9 cellular contexts compared by ENCODE assay signal in the genomic region with DNA sequence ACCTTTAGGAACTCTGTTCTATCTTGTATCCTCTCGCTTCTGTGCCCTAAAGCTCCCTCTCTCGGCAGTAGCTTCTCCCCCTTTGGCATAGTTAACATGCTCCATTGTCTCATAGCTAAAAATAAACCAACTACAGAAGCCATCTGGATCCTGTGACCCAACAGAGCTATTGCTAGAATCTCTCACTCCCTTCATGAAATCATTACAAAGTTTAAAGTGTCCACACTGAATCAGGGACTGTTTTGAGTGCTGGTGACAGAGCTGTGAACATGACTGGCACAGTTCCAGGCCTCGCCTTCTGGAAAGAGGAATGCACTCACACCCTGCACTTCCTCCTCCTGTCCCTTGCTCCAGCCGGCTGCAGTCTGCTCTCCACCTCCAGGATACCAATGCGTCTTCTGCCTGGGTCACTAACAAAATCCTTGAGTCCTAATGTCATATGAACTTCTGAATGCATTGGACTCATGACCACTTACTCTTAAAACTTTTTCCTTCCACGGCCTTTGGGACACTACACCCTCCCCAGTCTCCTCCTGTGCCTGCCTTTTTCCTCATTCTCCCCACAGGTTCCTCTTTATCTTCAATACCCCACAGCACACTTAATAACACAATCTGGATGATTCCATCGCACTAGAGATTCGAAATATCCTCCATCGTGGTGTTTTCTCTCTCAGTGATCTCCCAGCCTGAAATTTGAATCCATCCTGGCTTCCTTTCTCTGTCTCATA. TPM values are rescaled to one million over a fixed set of nuclear protein-coding genes. Genes with fewer than 3 reads are reported as not detected.
DNase-seq lines count a peak whose midpoint lies in the region; ATAC-seq and TF ChIP-seq lines count a peak whose summit lies in the region.
"Had no signal": no experiment of that assay in that cellular context is flagged by ENCODE, and none has a peak within 500 bp of the region (broad histone marks: within the 10 kb centered on the region; RNA-seq: fewer than 3 reads in every experiment).

No MANE protein-coding gene starts in this region.

- H3K4me3 Mint-ChIP-seq in activated T-helper 17 cell treated with anti-CD3 and anti-CD28 coated beads, Interleukin-2, amount 50 U/mL, for 72 hours: no peak overlapping the region
- H3K4me3 Mint-ChIP-seq in osteocyte (ENCODE audit: unreplicated experiment): no peak overlapping the region
- H3K4me3 Mint-ChIP-seq: T-cell had no signal

- H3K4me1 Mint-ChIP-seq in activated T-helper 17 cell treated with anti-CD3 and anti-CD28 coated beads, Interleukin-2, amount 50 U/mL, for 72 hours: no peaks in the 10 kb centered on the region
- H3K4me1 Mint-ChIP-seq in osteocyte (ENCODE audit: unreplicated experiment): no peaks in the 10 kb centered on the region

- H3K9me3 Mint-ChIP-seq in activated T-helper 17 cell treated with anti-CD3 and anti-CD28 coated beads, Interleukin-2, amount 50 U/mL, for 72 hours: no peaks in the 10 kb centered on the region
- H3K9me3 Mint-ChIP-seq in osteocyte (ENCODE audit: unreplicated experiment): no peaks in the 10 kb centered on the region
- H3K9me3 Mint-ChIP-seq: T-cell had no signal

- H3K27me3 Mint-ChIP-seq in activated T-helper 17 cell treated with anti-CD3 and anti-CD28 coated beads, Interleukin-2, amount 50 U/mL, for 72 hours: peaks cover 3% of the 10 kb centered on the region
- no peaks in the 10 kb centered on the region for H3K27me3 Mint-ChIP-seq in osteocyte (ENCODE audit: unreplicated experiment)

- no peak for TF ChIP-seq CTCF in fibroblast of pulmonary artery (IDR thresholded peaks at IDR 0.05; ENCODE audit: low read length, missing control alignments)
- TF ChIP-seq CTCF in osteocyte (IDR thresholded peaks at IDR 0.05): no peak

- no peak for ATAC-seq in activated T-helper 17 cell treated with anti-CD3 and anti-CD28 coated beads, Interleukin-2, amount 50 U/mL, for 72 hours (replicated peaks)
- ATAC-seq: T-cell had no signal

- DNase-seq in DMS53 treated with DMSO at 0.1 percent for 48 hours (lab: John Stamatoyannopoulos, UW; ENCODE audit: unreplicated experiment) (peak; percentile 81), NCI-H69 (lab: John Stamatoyannopoulos, UW) (peak; percentile 28), fibroblast of pulmonary artery (ENCODE audit: low read depth) (peak; percentile 17), pons (ENCODE audit: low spot score) (peak; percentile 82), NCI-H1436 (lab: John Stamatoyannopoulos, UW) (no peak), osteocyte (ENCODE audit: extremely low spot score, unreplicated experiment) (no peak)
- no peak for DNase-seq in stimulated activated CD4-positive, alpha-beta T cell treated with anti-CD3 and anti-CD28 coated beads, Interleukin-12 subunit alpha, Interleukin-12 subunit beta, amount 100 ng/mL, for 4 hours

- no peaks in the 10 kb centered on the region for H3K36me3 Mint-ChIP-seq in activated T-helper 17 cell treated with anti-CD3 and anti-CD28 coated beads, Interleukin-2, amount 50 U/mL, for 72 hours (ENCODE audit: low read depth)
- H3K36me3 Mint-ChIP-seq in osteocyte (ENCODE audit: unreplicated experiment): no peaks in the 10 kb centered on the region
- H3K36me3 Mint-ChIP-seq: T-cell had no signal

- H3K4me3 ChIP-seq in fibroblast of pulmonary artery (replicated peaks; ENCODE audit: low read depth, low read length): no peak overlapping the region

- H3K27ac Mint-ChIP-seq in activated T-helper 17 cell treated with anti-CD3 and anti-CD28 coated beads, Interleukin-2, amount 50 U/mL, for 72 hours: no peak overlapping the region
- H3K27ac Mint-ChIP-seq in osteocyte (ENCODE audit: unreplicated experiment): no peak overlapping the region
- H3K27ac Mint-ChIP-seq: T-cell had no signal

RNA-seq across cellular contexts. Expression of gene PLBD1, which starts 13.2 kb away (rescaled TPM):
- total RNA-seq in activated T-helper 17 cell treated with anti-CD3 and anti-CD28 coated beads, Interleukin-2, amount 50 U/mL, for 72 hours: not detected
- 0.13 and 0.89 TPM in 2 replicates for total RNA-seq in osteocyte

Comparison
In these comparisons a context has a peak if more than half of its experiments do, and no peak if none do; other contexts are left out.
1. DNase-seq: peak in DMS53 treated with DMSO at 0.1 percent for 48 hours (single experiment), NCI-H69 (single experiment), fibroblast of pulmonary artery (single experiment) and pons (single experiment); none in NCI-H1436 (single experiment), stimulated activated CD4-positive, alpha-beta T cell treated with anti-CD3 and anti-CD28 coated beads, Interleukin-12 subunit alpha, Interleukin-12 subunit beta, amount 100 ng/mL, for 4 hours (single experiment) and osteocyte (single experiment).